ENCODE assay signal across 18 cellular contexts in genomic region chr1:147267711-147268110, GRCh38. TPM values are rescaled to one million over a fixed set of nuclear protein-coding genes. Genes with fewer than 3 reads are reported as not detected.
DNase-seq lines count a peak whose midpoint lies in the region; ATAC-seq, FAIRE-seq and TF ChIP-seq lines count a peak whose summit lies in the region.
"Had no signal": no experiment of that assay in that cellular context is flagged by ENCODE, and none has a peak within 500 bp of the region (broad histone marks: within the 10 kb centered on the region; RNA-seq: fewer than 3 reads in every experiment).

No MANE protein-coding gene starts in this region.

- no peaks in the 10 kb centered on the region for H3K79me2 ChIP-seq in astrocyte (ENCODE audit: insufficient read depth, low read length)

- no peaks in the 10 kb centered on the region for H3K27me3 ChIP-seq in breast epithelium
- no peaks in the 10 kb centered on the region for H3K27me3 ChIP-seq in astrocyte (ENCODE audit: insufficient read depth, low read length)
- H3K27me3 ChIP-seq in right lobe of liver, result no peaks in the 10 kb centered on the region
- no peaks in the 10 kb centered on the region for H3K27me3 ChIP-seq in MG63
- H3K27me3 ChIP-seq: BE2C had no signal

- WGBS in right lobe of liver (ENCODE audit: insufficient coverage, low coverage, low lambda C conversion rate, missing lambda C conversion rate), result 86% methylated on average over 4 of the region's 4 CpGs

- no peaks in the 10 kb centered on the region for H4K20me1 ChIP-seq in astrocyte (ENCODE audit: insufficient read depth, low read length)

- intact Hi-C loops in MCF 10A (cut with micrococcal nuclease) (no loop called here), breast epithelium (cut with DNase I; ENCODE audit: low total_unique reads) (no loop called here), right lobe of liver (cut with DNase I) (no loop called here)

- H3K4me3 Mint-ChIP-seq in MCF 10A (ENCODE audit: unreplicated experiment), result no peak overlapping the region
- no peak overlapping the region for H3K4me3 Mint-ChIP-seq in astrocyte (ENCODE audit: unreplicated experiment)
- H3K4me3 Mint-ChIP-seq: CD4-positive, CD25-positive, alpha-beta regulatory T cell; CD8-positive, alpha-beta memory T cell had no signal

- no TSS peak for BruUV-seq in MCF 10A (replicated peaks; lab: Mats Ljungman, UMichigan)

- H3K36me3 ChIP-seq in breast epithelium, result no peaks in the 10 kb centered on the region
- peaks cover 17% of the 10 kb centered on the region for H3K36me3 ChIP-seq in astrocyte (ENCODE audit: insufficient read depth, low read length)
- H3K36me3 ChIP-seq in right lobe of liver, result peaks cover 0 to 39% (median 17%) of the 10 kb centered on the region in 4 donors
- peaks cover 76% of the 10 kb centered on the region for H3K36me3 ChIP-seq in MG63

- POLR2A ChIA-PET in MCF 10A (lab: Yijun Ruan, JAX), result no interaction called here

- no peak for TF ChIP-seq POLR2A in breast epithelium (IDR thresholded peaks at IDR 0.05)
- TF ChIP-seq POLR2A in right lobe of liver (IDR thresholded peaks at IDR 0.05), result no peak

- H3K9me3 ChIP-seq in breast epithelium, result no peaks in the 10 kb centered on the region
- H3K9me3 ChIP-seq in astrocyte (ENCODE audit: insufficient read depth, low read depth, low read length), result no peaks in the 10 kb centered on the region
- no peaks in the 10 kb centered on the region for H3K9me3 ChIP-seq in right lobe of liver
- H3K9me3 ChIP-seq in MG63, result no peaks in the 10 kb centered on the region
- H3K9me3 ChIP-seq: BE2C, HAP-1 had no signal

- FAIRE-seq in astrocyte (lab: Jason Lieb, UNC), result peak; percentile 37
- FAIRE-seq: G401.6, GM12891 had no signal

- no peak overlapping the region for H2AFZ ChIP-seq in astrocyte (ENCODE audit: low read depth, low read length)
- H2AFZ ChIP-seq: GM23248 had no signal

- H3K9me3 Mint-ChIP-seq in MCF 10A (ENCODE audit: unreplicated experiment) (no peaks in the 10 kb centered on the region), astrocyte (ENCODE audit: unreplicated experiment) (no peaks in the 10 kb centered on the region)
- H3K9me3 Mint-ChIP-seq: CD4-positive, CD25-positive, alpha-beta regulatory T cell; CD8-positive, alpha-beta memory T cell had no signal

- CTCF ChIA-PET in MCF 10A (lab: Yijun Ruan, JAX), result interaction anchor here (0.9 kb wide), 1 partner anchor 19 kb away, joined by 3 read pairs; no protein-coding TSS in a partner anchor

- H3K27me3 Mint-ChIP-seq in MCF 10A (ENCODE audit: insufficient read depth, unreplicated experiment) (no peaks in the 10 kb centered on the region), astrocyte (ENCODE audit: low read depth, unreplicated experiment) (no peaks in the 10 kb centered on the region)
- H3K27me3 Mint-ChIP-seq: CD4-positive, CD25-positive, alpha-beta regulatory T cell; CD8-positive, alpha-beta memory T cell had no signal

- H3K27ac Mint-ChIP-seq in MCF 10A (ENCODE audit: low read depth, unreplicated experiment) (peak overlapping the region; percentile 49), astrocyte (ENCODE audit: unreplicated experiment) (no peak overlapping the region)

- DNase-seq in MCF 10A (ENCODE audit: unreplicated experiment) (no peak), breast epithelium (ENCODE audit: low spot score in 2 of 2) (no peak), astrocyte (ENCODE audit: low read depth) (peak; percentile 54), iris pigment epithelial cell (ENCODE audit: low read depth) (peak; percentile 13), right lobe of liver (no peak), MG63 (no peak), AG08395 (ENCODE audit: low spot score) (no peak)
- DNase-seq: 8988T; BE2C; C1 segment of cervical spinal cord; CD4-positive, CD25-positive, alpha-beta regulatory T cell; CD8-positive, alpha-beta memory T cell; COR-L47; DMS 273 treated with DMSO at 0.1 percent for 48 hours; GM23248 had no signal

- H3K4me2 ChIP-seq in astrocyte (ENCODE audit: low read length), result no peak overlapping the region

- no peak for ATAC-seq in right lobe of liver

- H3K36me3 Mint-ChIP-seq in MCF 10A (ENCODE audit: insufficient read depth, unreplicated experiment), result peaks cover 78% of the 10 kb centered on the region
- H3K36me3 Mint-ChIP-seq in astrocyte (ENCODE audit: low read depth, unreplicated experiment), result peaks cover 8% of the 10 kb centered on the region

- H3K9ac ChIP-seq in astrocyte (ENCODE audit: low read length), result no peak overlapping the region
- H3K9ac ChIP-seq: GM23248 had no signal

- TF ChIP-seq CTCF in MCF 10A (IDR thresholded peaks at IDR 0.05; ENCODE audit: unreplicated experiment) (no peak), breast epithelium (IDR thresholded peaks at IDR 0.05) (no peak), astrocyte (IDR thresholded peaks at IDR 0.05; ENCODE audit: insufficient read depth, low read depth, low read length) (no peak), right lobe of liver (IDR thresholded peaks at IDR 0.05) (no peak)

- H3K27ac ChIP-seq in breast epithelium (no peak overlapping the region), astrocyte (ENCODE audit: low read depth, low read length) (no peak overlapping the region), right lobe of liver (no peak overlapping the region)
- H3K27ac ChIP-seq: GM23248 had no signal

- H3K4me3 ChIP-seq in breast epithelium (no peak overlapping the region), astrocyte (ENCODE audit: insufficient read depth, low read depth, low read length) (no peak overlapping the region), right lobe of liver (no peak overlapping the region), MG63 (no peak overlapping the region)
- H3K4me3 ChIP-seq: GM23248, HAP-1 had no signal

- H3K4me1 Mint-ChIP-seq in MCF 10A (ENCODE audit: insufficient read depth, unreplicated experiment), result peaks cover 20% of the 10 kb centered on the region
- H3K4me1 Mint-ChIP-seq in astrocyte (ENCODE audit: low read depth, unreplicated experiment), result peaks cover 5% of the 10 kb centered on the region
- H3K4me1 Mint-ChIP-seq: CD4-positive, CD25-positive, alpha-beta regulatory T cell; CD8-positive, alpha-beta memory T cell had no signal

- H3K4me1 ChIP-seq in breast epithelium (no peaks in the 10 kb centered on the region), astrocyte (ENCODE audit: insufficient read depth, low read length) (no peaks in the 10 kb centered on the region), right lobe of liver (no peaks in the 10 kb centered on the region)
- H3K4me1 ChIP-seq: BE2C, HAP-1 had no signal

RNA-seq across cellular contexts. Expression of gene CHD1L, which starts 25.2 kb away (rescaled TPM):
- total RNA-seq in MCF 10A (2022) (73.6 and 81.5 TPM in 2 replicates), breast epithelium (10 to 100 TPM; 16.2 to 27.9 (median 26.3) TPM), astrocyte (39.8 and 44.2 TPM in 2 replicates), right lobe of liver (10 to 100 TPM; 21.7 to 34.3 (median 28.8) TPM)
- total RNA-seq in MG63 (2014; rRNA removed; shearing (Covaris generic); ENCODE audit: low replicate concordance), result 89.4 and 97.1 TPM in 2 replicates

RNA-seq across cellular contexts. Expression of gene FMO5, which starts 42.6 kb away (rescaled TPM):
- total RNA-seq in MCF 10A (2022), result 0.72 and 0.86 TPM in 2 replicates
- 10 to 100 TPM in 2 of 3 donors, 1 to 10 TPM in 1; 7.8 to 32.6 (median 22.0) TPM for total RNA-seq in breast epithelium
- total RNA-seq in astrocyte, result 1.0 and 1.3 TPM in 2 replicates
- total RNA-seq in right lobe of liver, result 100 to 1,000 TPM in 3 of 6 experiments, 10 to 100 TPM in 3; 55.0 to 482 (median 99.6) TPM
- not detected in 2 replicates for total RNA-seq in MG63 (2014; rRNA removed; shearing (Covaris generic); ENCODE audit: low replicate concordance)

Comparison
In these comparisons a context has a peak if more than half of its experiments do, and no peak if none do; other contexts are left out.
1. DNase-seq: peak in astrocyte (single experiment) and iris pigment epithelial cell (single experiment); none in MCF 10A (single experiment), breast epithelium (0 of 2), right lobe of liver (0 of 3), MG63 (single experiment) and AG08395 (single experiment).